Comparison of ENCODE assay signal across 1 cellular context in genomic region chr1:145996433-145997155, GRCh38.
TF ChIP-seq lines count a peak whose summit lies in the region.

A gene with protein sequence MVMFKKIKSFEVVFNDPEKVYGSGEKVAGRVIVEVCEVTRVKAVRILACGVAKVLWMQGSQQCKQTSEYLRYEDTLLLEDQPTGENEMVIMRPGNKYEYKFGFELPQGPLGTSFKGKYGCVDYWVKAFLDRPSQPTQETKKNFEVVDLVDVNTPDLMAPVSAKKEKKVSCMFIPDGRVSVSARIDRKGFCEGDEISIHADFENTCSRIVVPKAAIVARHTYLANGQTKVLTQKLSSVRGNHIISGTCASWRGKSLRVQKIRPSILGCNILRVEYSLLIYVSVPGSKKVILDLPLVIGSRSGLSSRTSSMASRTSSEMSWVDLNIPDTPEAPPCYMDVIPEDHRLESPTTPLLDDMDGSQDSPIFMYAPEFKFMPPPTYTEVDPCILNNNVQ (minus strand): TSS chr1:145996579. CDS start chr1:145996266, 313 bp downstream.

TF ChIP-seq in HEK293, 187 proteins besides CTCF, POLR2A, EP300 and RAD21 (continued from another document):
- TF ChIP-seq, protein P1, sequence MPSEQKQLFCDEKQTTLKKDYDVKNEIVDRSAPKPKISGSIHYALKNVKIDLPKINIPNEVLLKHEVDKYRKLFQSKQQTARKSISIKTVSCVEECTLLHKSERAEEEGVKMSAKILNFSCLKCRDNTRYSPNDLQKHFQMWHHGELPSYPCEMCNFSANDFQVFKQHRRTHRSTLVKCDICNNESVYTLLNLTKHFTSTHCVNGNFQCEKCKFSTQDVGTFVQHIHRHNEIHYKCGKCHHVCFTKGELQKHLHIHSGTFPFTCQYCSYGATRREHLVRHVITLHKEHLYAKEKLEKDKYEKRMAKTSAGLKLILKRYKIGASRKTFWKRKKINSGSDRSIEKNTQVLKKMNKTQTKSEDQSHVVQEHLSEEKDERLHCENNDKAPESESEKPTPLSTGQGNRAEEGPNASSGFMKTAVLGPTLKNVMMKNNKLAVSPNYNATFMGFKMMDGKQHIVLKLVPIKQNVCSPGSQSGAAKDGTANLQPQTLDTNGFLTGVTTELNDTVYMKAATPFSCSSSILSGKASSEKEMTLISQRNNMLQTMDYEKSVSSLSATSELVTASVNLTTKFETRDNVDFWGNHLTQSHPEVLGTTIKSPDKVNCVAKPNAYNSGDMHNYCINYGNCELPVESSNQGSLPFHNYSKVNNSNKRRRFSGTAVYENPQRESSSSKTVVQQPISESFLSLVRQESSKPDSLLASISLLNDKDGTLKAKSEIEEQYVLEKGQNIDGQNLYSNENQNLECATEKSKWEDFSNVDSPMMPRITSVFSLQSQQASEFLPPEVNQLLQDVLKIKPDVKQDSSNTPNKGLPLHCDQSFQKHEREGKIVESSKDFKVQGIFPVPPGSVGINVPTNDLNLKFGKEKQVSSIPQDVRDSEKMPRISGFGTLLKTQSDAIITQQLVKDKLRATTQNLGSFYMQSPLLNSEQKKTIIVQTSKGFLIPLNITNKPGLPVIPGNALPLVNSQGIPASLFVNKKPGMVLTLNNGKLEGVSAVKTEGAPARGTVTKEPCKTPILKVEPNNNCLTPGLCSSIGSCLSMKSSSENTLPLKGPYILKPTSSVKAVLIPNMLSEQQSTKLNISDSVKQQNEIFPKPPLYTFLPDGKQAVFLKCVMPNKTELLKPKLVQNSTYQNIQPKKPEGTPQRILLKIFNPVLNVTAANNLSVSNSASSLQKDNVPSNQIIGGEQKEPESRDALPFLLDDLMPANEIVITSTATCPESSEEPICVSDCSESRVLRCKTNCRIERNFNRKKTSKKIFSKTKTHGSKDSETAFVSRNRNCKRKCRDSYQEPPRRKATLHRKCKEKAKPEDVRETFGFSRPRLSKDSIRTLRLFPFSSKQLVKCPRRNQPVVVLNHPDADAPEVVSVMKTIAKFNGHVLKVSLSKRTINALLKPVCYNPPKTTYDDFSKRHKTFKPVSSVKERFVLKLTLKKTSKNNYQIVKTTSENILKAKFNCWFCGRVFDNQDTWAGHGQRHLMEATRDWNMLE (tag by site-specific recombination; conservative IDR thresholded peaks at IDR 0.05; ENCODE audit: low read depth): peak; percentile 49; the same call in 1 of the 2 replicates
- TF ChIP-seq FEZF1 (tag by site-specific recombination; IDR thresholded peaks at IDR 0.05): peak; percentile 39; the same call in 1 of the 2 replicates
- TF ChIP-seq ZNF366 (tag by site-specific recombination; conservative IDR thresholded peaks at IDR 0.05): peak; percentile 91
- no peak for TF ChIP-seq ZNF658 (tag by site-specific recombination; IDR thresholded peaks at IDR 0.05)
- no peak for TF ChIP-seq ZNF510 (tag by site-specific recombination; IDR thresholded peaks at IDR 0.05; ENCODE audit: insufficient replicate concordance)
- peak; percentile 90 for TF ChIP-seq SP2 (tag by site-specific recombination; IDR thresholded peaks at IDR 0.05)
- TF ChIP-seq ZEB2 (tag by site-specific recombination; IDR thresholded peaks at IDR 0.05): peak; percentile 84
- peak; percentile 95 for TF ChIP-seq SP7 (tag by site-specific recombination; IDR thresholded peaks at IDR 0.05)
- TF ChIP-seq ZNF660 (tag by site-specific recombination; IDR thresholded peaks at IDR 0.05): peak; percentile 75
- TF ChIP-seq RBAK (tag by site-specific recombination; IDR thresholded peaks at IDR 0.05): no peak
- TF ChIP-seq ZNF350 (tag by site-specific recombination; IDR thresholded peaks at IDR 0.05): no peak
- TF ChIP-seq ZNF639 (tag by site-specific recombination; IDR thresholded peaks at IDR 0.05): 0 out of 2 replicates have a peak, but pooled peaks have one; percentile 11
- no peak for TF ChIP-seq ZNF654 (tag by site-specific recombination; IDR thresholded peaks at IDR 0.05; ENCODE audit: low read depth)
- TF ChIP-seq ZNF324 (tag by site-specific recombination; IDR thresholded peaks at IDR 0.05): peak; percentile 74
- TF ChIP-seq ZNF341 (tag by site-specific recombination; IDR thresholded peaks at IDR 0.05; ENCODE audit: low read depth): peak; percentile 94
- no peak for TF ChIP-seq ZSCAN16 (tag by site-specific recombination; IDR thresholded peaks at IDR 0.05)
- 0 out of 2 replicates have a peak, but pooled peaks have one; percentile 9 for TF ChIP-seq ZBTB21 (tag by site-specific recombination; IDR thresholded peaks at IDR 0.05)
- TF ChIP-seq PRDM10 (tag by site-specific recombination; IDR thresholded peaks at IDR 0.05): peak; percentile 66; the same call in 1 of the 2 replicates
- TF ChIP-seq ZNF621 (tag by site-specific recombination; IDR thresholded peaks at IDR 0.05): no peak
- TF ChIP-seq ZNF707 (tag by site-specific recombination; IDR thresholded peaks at IDR 0.05): no peak
- TF ChIP-seq ZNF391 (tag by site-specific recombination; IDR thresholded peaks at IDR 0.05; ENCODE audit: borderline replicate concordance, low read depth): peak; percentile 31; the same call in 1 of the 2 replicates
- TF ChIP-seq ZNF223 (tag by site-specific recombination; IDR thresholded peaks at IDR 0.05): no peak
- no peak for TF ChIP-seq ZNF670 (tag by site-specific recombination; IDR thresholded peaks at IDR 0.05; ENCODE audit: low read depth)
- 0 out of 2 replicates have a peak, but pooled peaks have one; percentile 11 for TF ChIP-seq ZNF394 (tag by site-specific recombination; IDR thresholded peaks at IDR 0.05; ENCODE audit: borderline replicate concordance)
- TF ChIP-seq ZNF148 (tag by site-specific recombination; IDR thresholded peaks at IDR 0.05; ENCODE audit: borderline replicate concordance): no peak
- no peak for TF ChIP-seq ZNF184 (tag by site-specific recombination; IDR thresholded peaks at IDR 0.05)
- TF ChIP-seq ZFP41 (tag by site-specific recombination; IDR thresholded peaks at IDR 0.05; ENCODE audit: borderline replicate concordance): no peak
- TF ChIP-seq ZNF585B (tag by site-specific recombination; IDR thresholded peaks at IDR 0.05): no peak
- TF ChIP-seq, protein P2, sequence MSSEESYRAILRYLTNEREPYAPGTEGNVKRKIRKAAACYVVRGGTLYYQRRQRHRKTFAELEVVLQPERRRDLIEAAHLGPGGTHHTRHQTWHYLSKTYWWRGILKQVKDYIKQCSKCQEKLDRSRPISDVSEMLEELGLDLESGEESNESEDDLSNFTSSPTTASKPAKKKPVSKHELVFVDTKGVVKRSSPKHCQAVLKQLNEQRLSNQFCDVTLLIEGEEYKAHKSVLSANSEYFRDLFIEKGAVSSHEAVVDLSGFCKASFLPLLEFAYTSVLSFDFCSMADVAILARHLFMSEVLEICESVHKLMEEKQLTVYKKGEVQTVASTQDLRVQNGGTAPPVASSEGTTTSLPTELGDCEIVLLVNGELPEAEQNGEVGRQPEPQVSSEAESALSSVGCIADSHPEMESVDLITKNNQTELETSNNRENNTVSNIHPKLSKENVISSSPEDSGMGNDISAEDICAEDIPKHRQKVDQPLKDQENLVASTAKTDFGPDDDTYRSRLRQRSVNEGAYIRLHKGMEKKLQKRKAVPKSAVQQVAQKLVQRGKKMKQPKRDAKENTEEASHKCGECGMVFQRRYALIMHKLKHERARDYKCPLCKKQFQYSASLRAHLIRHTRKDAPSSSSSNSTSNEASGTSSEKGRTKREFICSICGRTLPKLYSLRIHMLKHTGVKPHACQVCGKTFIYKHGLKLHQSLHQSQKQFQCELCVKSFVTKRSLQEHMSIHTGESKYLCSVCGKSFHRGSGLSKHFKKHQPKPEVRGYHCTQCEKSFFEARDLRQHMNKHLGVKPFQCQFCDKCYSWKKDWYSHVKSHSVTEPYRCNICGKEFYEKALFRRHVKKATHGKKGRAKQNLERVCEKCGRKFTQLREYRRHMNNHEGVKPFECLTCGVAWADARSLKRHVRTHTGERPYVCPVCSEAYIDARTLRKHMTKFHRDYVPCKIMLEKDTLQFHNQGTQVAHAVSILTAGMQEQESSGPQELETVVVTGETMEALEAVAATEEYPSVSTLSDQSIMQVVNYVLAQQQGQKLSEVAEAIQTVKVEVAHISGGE (tag by site-specific recombination; conservative IDR thresholded peaks at IDR 0.05; ENCODE audit: low read depth): 0 out of 2 replicates have a peak, but pooled peaks have one; percentile 26
- no peak for TF ChIP-seq ZNF23 (tag by site-specific recombination; IDR thresholded peaks at IDR 0.05; ENCODE audit: borderline replicate concordance)
- TF ChIP-seq ZNF2 (tag by site-specific recombination; IDR thresholded peaks at IDR 0.05): peak; percentile 78
- TF ChIP-seq ZNF600 (tag by site-specific recombination; IDR thresholded peaks at IDR 0.05): peak; percentile 98
- TF ChIP-seq ZSCAN30 (tag by site-specific recombination; IDR thresholded peaks at IDR 0.05): peak; percentile 66; the same call in 1 of the 2 replicates
- TF ChIP-seq ZNF629 (tag by site-specific recombination; IDR thresholded peaks at IDR 0.05): peak; percentile 83
TF ChIP-seq in HEK293: peak in this region for 50.
